ENCODE assay signal across 18 cellular contexts in the genomic region with DNA sequence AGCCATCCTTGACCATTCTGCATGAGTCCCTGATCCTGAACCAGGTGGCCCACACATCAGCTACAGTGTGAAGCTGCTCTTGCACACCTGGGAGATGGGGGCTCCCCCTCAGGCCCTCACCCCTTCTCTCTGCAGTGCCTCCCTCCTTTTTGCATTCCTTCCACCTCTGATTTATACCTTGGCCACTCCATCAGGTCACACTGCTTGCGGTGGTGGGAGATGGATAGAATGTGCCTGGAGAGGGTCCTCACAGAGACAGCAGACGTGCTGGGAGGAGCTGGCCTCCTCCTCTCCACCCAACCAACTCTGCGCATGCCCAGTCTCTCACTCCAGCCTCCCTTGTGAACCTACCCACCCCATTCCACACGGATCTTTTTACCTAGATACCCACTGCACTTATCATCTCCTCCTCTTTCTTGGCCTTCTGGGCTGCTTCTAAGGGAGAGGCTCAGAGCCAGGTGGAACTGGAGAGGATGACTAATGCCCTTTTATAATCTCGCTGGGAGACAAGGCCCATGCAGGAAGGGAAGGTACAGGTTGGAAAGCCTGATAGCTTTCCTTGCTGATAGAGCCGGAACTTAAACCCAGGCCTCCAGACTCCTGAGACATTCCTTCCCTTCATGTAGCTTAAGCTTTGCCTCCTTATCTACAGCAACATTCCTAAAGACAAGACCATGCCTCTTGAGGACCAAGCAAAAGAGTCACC.
A peak's percentile ranks its signal among the peaks of the same experiment; 100 is the strongest.
DNase-seq lines count a peak whose midpoint lies in the region; TF ChIP-seq lines count a peak whose summit lies in the region.
"Had no signal": no experiment of that assay in that cellular context is flagged by ENCODE, and none has a peak within 500 bp of the region (broad histone marks: within the 10 kb centered on the region; RNA-seq: fewer than 3 reads in every experiment).

No MANE protein-coding gene starts in this region.

- H3K23ac ChIP-seq in mesendoderm (ENCODE audit: low read length): no peak overlapping the region

- H3K4me1 ChIP-seq in mammary epithelial cell (ENCODE audit: insufficient read depth, low read length) (peaks cover 26% of the 10 kb centered on the region), mesendoderm (ENCODE audit: control insufficient read depth, low read depth, low read length) (no peaks in the 10 kb centered on the region), osteoblast (ENCODE audit: insufficient read depth, low read length) (no peaks in the 10 kb centered on the region)
- H3K4me1 ChIP-seq: psoas muscle had no signal

- CTCF ChIA-PET in mammary epithelial cell (lab: Charles Lee; ENCODE audit: low non-redundant PET): no interaction called here

- peak; percentile 89 for DNase-seq in DMS53 treated with DMSO at 0.1 percent for 48 hours (lab: John Stamatoyannopoulos, UW; ENCODE audit: unreplicated experiment)
- peak; percentile 12 for DNase-seq in LoVo (ENCODE audit: low spot score)
- DNase-seq in mammary epithelial cell: peak; percentile 69
- peak; percentile 69 for DNase-seq in mesendoderm
- no peak for DNase-seq in anterior cingulate cortex (lab: John Stamatoyannopoulos, UW)
- no peak for DNase-seq in osteoblast (ENCODE audit: insufficient read length, low spot score, missing footprints)
- no peak for DNase-seq in amniotic stem cell (lab: John Stamatoyannopoulos, UW)
- DNase-seq: activated CD8-positive, alpha-beta T cell treated with anti-CD3 and anti-CD28 coated beads for 36 hours; activated naive CD4-positive, alpha-beta T cell treated with anti-CD3 and anti-CD28 coated beads, Interleukin-2, amount 10 ng/mL, durations not matched to agents 7 days and 5 days; HCEC 1CT; KG1; natural killer cell; NCI-H2081; NCI-H526; nucleus accumbens; psoas muscle; SHP77 treated with DMSO at 0.1 percent for 48 hours had no signal

- H3K9ac ChIP-seq in mammary epithelial cell (ENCODE audit: insufficient read depth, low read length): no peak overlapping the region
- H3K9ac ChIP-seq in mesendoderm (ENCODE audit: low read length): no peak overlapping the region

- intact Hi-C loops in mammary epithelial cell (cut with micrococcal nuclease): no loop called here

- in situ Hi-C loops in mammary epithelial cell (cut with MboI; ENCODE audit: low sequenced_read_pairs in 2 of 2): no loop called here

- H3K4ac ChIP-seq in mesendoderm (ENCODE audit: low read depth, low read length): no peak overlapping the region

- BruUV-seq in mammary epithelial cell (replicated peaks; lab: Mats Ljungman, UMichigan): no TSS peak

- H3K4me2 ChIP-seq in mammary epithelial cell (ENCODE audit: insufficient read depth, low read depth, low read length) (no peak overlapping the region), mesendoderm (ENCODE audit: low read length) (no peak overlapping the region), osteoblast (ENCODE audit: insufficient read depth, low read length) (no peak overlapping the region)

- H3K27ac ChIP-seq in mammary epithelial cell (ENCODE audit: insufficient read depth, low read depth, low read length) (no peak overlapping the region), mesendoderm (ENCODE audit: low read depth, low read length) (no peak overlapping the region), osteoblast (ENCODE audit: low read depth, low read length) (no peak overlapping the region)
- H3K27ac ChIP-seq: adrenal gland, psoas muscle had no signal

- no peak overlapping the region for H3K18ac ChIP-seq in mesendoderm (ENCODE audit: low read length)

- no peaks in the 10 kb centered on the region for H3K27me3 ChIP-seq in mammary epithelial cell (ENCODE audit: insufficient read depth, low read length)
- H3K27me3 ChIP-seq in mesendoderm (ENCODE audit: insufficient read depth, low read length, poor library complexity): no peaks in the 10 kb centered on the region
- no peaks in the 10 kb centered on the region for H3K27me3 ChIP-seq in osteoblast (ENCODE audit: insufficient read depth, low read length)
- H3K27me3 ChIP-seq: adrenal gland had no signal

- no peak overlapping the region for H3K56ac ChIP-seq in mesendoderm (ENCODE audit: low read length)

- no peak overlapping the region for H4K5ac ChIP-seq in mesendoderm (ENCODE audit: low read length)

- H2AFZ ChIP-seq in mammary epithelial cell (ENCODE audit: low read depth, low read length) (peak overlapping the region; percentile 1), osteoblast (ENCODE audit: low read length) (no peak overlapping the region)

- H2BK15ac ChIP-seq in mesendoderm (replicated peaks; ENCODE audit: low read depth): no peak overlapping the region

- H3K36me3 ChIP-seq in mammary epithelial cell (ENCODE audit: insufficient read depth, low read length) (no peaks in the 10 kb centered on the region), mesendoderm (ENCODE audit: control insufficient read depth, insufficient read depth, low read length) (no peaks in the 10 kb centered on the region), osteoblast (ENCODE audit: insufficient read depth, low read length) (no peaks in the 10 kb centered on the region)
- H3K36me3 ChIP-seq: adrenal gland had no signal

- no peaks in the 10 kb centered on the region for H3K79me1 ChIP-seq in mesendoderm (ENCODE audit: low read length)

- H4K8ac ChIP-seq in mesendoderm (ENCODE audit: low read depth, low read length): no peak overlapping the region

- no peak overlapping the region for H3K4me3 ChIP-seq in mammary epithelial cell (replicated peaks in 1 of 3; ENCODE audit: insufficient read depth in 1 of 3, low read depth in 2 of 3, low read length in 3 of 3)
- H3K4me3 ChIP-seq in mesendoderm (ENCODE audit: low read length): no peak overlapping the region
- no peak overlapping the region for H3K4me3 ChIP-seq in osteoblast (ENCODE audit: insufficient read depth, low read length)
- H3K4me3 ChIP-seq: adrenal gland, psoas muscle had no signal

- no peak overlapping the region for H2BK120ac ChIP-seq in mesendoderm (ENCODE audit: low read depth, low read length)

- no peak overlapping the region for H2AK5ac ChIP-seq in mesendoderm (ENCODE audit: low read length)

- TF ChIP-seq CTCF in mammary epithelial cell (conservative IDR thresholded peaks at IDR 0.05 in 1 of 2, IDR thresholded peaks at IDR 0.05 in 1 of 2; ENCODE audit: extremely low read depth in 1 of 2, insufficient read depth in 1 of 2, low read depth in 1 of 2, low read length in 2 of 2) (no peak), osteoblast (IDR thresholded peaks at IDR 0.05; ENCODE audit: extremely low read depth, low read depth, low read length) (no peak)

- 71% methylated on average over 6 of the region's 6 CpGs for WGBS in mammary epithelial cell (ENCODE audit: low coverage, missing lambda C conversion rate)
- WGBS in mesendoderm (ENCODE audit: extremely low coverage, insufficient coverage, low lambda C conversion rate): no CpG with 5 or more reads among the region's 6 CpGs

- no peaks in the 10 kb centered on the region for H3K79me2 ChIP-seq in mammary epithelial cell (ENCODE audit: insufficient read depth, low read length)
- no peaks in the 10 kb centered on the region for H3K79me2 ChIP-seq in mesendoderm (ENCODE audit: control insufficient read depth, insufficient read depth, low read length)
- no peaks in the 10 kb centered on the region for H3K79me2 ChIP-seq in osteoblast (ENCODE audit: insufficient read depth, low read length)

- H4K20me1 ChIP-seq in mammary epithelial cell (ENCODE audit: insufficient read depth, low read length): no peaks in the 10 kb centered on the region
- no peaks in the 10 kb centered on the region for H4K20me1 ChIP-seq in osteoblast (ENCODE audit: insufficient read depth, low read length)

- H2BK5ac ChIP-seq in mesendoderm (ENCODE audit: low read length): no peak overlapping the region

- H3K9me3 ChIP-seq in mammary epithelial cell (replicated peaks; ENCODE audit: insufficient read depth, low read length) (no peaks in the 10 kb centered on the region), osteoblast (ENCODE audit: low read depth, low read length) (no peaks in the 10 kb centered on the region)
- H3K9me3 ChIP-seq: adrenal gland, psoas muscle had no signal

- dilution Hi-C loops in mammary epithelial cell (cut with HindIII; ENCODE audit: low sequenced_read_pairs): loop anchor here (5.0 kb wide), 1 partner anchor 52 kb away; no protein-coding TSS in a partner anchor

Comparison
In these comparisons a context has a peak if more than half of its experiments do, and no peak if none do; other contexts are left out.
1. DNase-seq: peak in DMS53 treated with DMSO at 0.1 percent for 48 hours (single experiment), LoVo (single experiment), mammary epithelial cell (single experiment) and mesendoderm (single experiment); none in anterior cingulate cortex (0 of 58), osteoblast (single experiment) and amniotic stem cell (single experiment).